ENCODE assay signal across 10 cellular contexts in the genomic region with DNA sequence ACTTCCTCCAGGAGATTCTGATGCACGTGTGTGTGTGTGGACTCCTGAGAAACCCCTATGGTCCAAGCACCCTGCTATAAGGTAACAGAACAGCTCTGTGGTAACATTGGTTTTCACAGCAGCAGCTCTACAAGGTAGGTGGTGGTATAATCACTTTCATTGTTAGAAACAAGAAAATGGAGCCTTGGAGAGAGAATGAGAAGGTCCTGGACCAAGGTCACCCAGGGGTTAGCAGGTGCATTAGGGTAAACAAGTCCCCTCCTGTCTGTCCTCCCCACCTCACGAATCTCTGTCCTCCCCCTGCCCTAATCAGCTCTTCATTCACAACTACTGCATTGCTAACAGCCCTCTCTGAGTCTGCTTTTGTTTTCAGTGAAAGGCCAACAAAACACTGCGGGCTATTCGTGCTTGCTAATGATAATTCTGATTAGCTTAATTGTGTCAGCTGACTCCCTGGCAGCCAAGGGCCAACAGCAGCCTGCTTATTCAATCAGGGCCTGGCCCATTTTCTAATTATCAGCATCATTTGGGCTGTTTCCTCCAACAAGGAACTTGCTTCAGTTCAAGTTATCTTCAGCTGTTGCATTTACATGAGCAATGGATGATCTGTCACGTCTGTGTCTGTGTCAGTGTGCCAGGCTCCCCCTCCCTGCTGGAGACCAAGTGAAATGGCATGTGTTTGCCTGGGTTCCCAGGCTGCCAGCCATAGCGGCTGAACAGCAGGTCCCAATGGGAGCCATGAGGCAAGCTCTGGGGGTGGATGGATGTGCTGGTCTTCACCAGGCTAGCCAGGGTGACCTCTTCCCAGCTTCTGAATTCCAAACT. TPM values are rescaled to one million over a fixed set of nuclear protein-coding genes. Genes with fewer than 3 reads are reported as not detected.
DNase-seq lines count a peak whose midpoint lies in the region; ATAC-seq and TF ChIP-seq lines count a peak whose summit lies in the region.
"Had no signal": no experiment of that assay in that cellular context is flagged by ENCODE, and none has a peak within 500 bp of the region (broad histone marks: within the 10 kb centered on the region; RNA-seq: fewer than 3 reads in every experiment).

No MANE protein-coding gene starts in this region.

- no peaks in the 10 kb centered on the region for H3K9me2 ChIP-seq in PC-9 (ENCODE audit: insufficient read depth)

- H3K9me3 ChIP-seq in MG63 (no peaks in the 10 kb centered on the region), PC-9 (ENCODE audit: insufficient read depth, low read depth) (no peaks in the 10 kb centered on the region)
- H3K9me3 ChIP-seq: body of pancreas had no signal

- H3K36me3 ChIP-seq in MG63 = no peaks in the 10 kb centered on the region
- no peaks in the 10 kb centered on the region for H3K36me3 ChIP-seq in PC-9 (ENCODE audit: low read depth)

- no peak overlapping the region for H2AFZ ChIP-seq in PC-9

- no peaks in the 10 kb centered on the region for H3K4me1 ChIP-seq in PC-9 (replicated peaks; ENCODE audit: insufficient read depth)

- peaks cover 22% of the 10 kb centered on the region for H3K4me1 Mint-ChIP-seq in activated CD4-positive, alpha-beta memory T cell treated with anti-CD3 and anti-CD28 coated beads, Interleukin-2, amount 10 ng/mL, durations not matched to agents 7 days and 5 days
- H3K4me1 Mint-ChIP-seq in endothelial cell (ENCODE audit: unreplicated experiment) = peaks cover 4% of the 10 kb centered on the region

- CTCF ChIA-PET in PC-9 (lab: Charles Lee) = no interaction called here
- CTCF ChIA-PET in activated CD4-positive, alpha-beta memory T cell treated with anti-CD3 and anti-CD28 coated beads, Interleukin-2, amount 10 ng/mL, durations not matched to agents 7 days and 5 days (lab: Charles Lee) = interaction anchor here (1.1 to 1.3 kb wide), 2 partner anchors 21 to 176 kb away, joined by 4 read pairs; partner anchors contain the start of gene MOB3B

- no peaks in the 10 kb centered on the region for H3K9me3 Mint-ChIP-seq in activated CD4-positive, alpha-beta memory T cell treated with anti-CD3 and anti-CD28 coated beads, Interleukin-2, amount 10 ng/mL, durations not matched to agents 7 days and 5 days
- no peaks in the 10 kb centered on the region for H3K9me3 Mint-ChIP-seq in endothelial cell (ENCODE audit: unreplicated experiment)

- no peaks in the 10 kb centered on the region for H3K27me3 Mint-ChIP-seq in activated CD4-positive, alpha-beta memory T cell treated with anti-CD3 and anti-CD28 coated beads, Interleukin-2, amount 10 ng/mL, durations not matched to agents 7 days and 5 days
- no peaks in the 10 kb centered on the region for H3K27me3 Mint-ChIP-seq in endothelial cell (ENCODE audit: unreplicated experiment)

- POLR2A ChIA-PET in PC-9 (lab: Charles Lee; ENCODE audit: unreplicated experiment) = no interaction called here
- POLR2A ChIA-PET in activated CD4-positive, alpha-beta memory T cell treated with anti-CD3 and anti-CD28 coated beads, Interleukin-2, amount 10 ng/mL, durations not matched to agents 7 days and 5 days (lab: Charles Lee) = interaction anchor here (0.9 kb wide), 1 partner anchor 10 kb away, joined by 3 read pairs; no protein-coding TSS in a partner anchor

- no peak overlapping the region for H3K27ac Mint-ChIP-seq in activated CD4-positive, alpha-beta memory T cell treated with anti-CD3 and anti-CD28 coated beads, Interleukin-2, amount 10 ng/mL, durations not matched to agents 7 days and 5 days
- H3K27ac Mint-ChIP-seq in endothelial cell (ENCODE audit: unreplicated experiment) = no peak overlapping the region

- H3K4me3 ChIP-seq in MG63 = no peak overlapping the region
- no peak overlapping the region for H3K4me3 ChIP-seq in PC-9
- H3K4me3 ChIP-seq: body of pancreas had no signal

- H3K79me2 ChIP-seq in PC-9 (ENCODE audit: low read depth) = no peaks in the 10 kb centered on the region

- H3F3A ChIP-seq in PC-9 (ENCODE audit: insufficient read depth, low read depth) = no peaks in the 10 kb centered on the region

- BruUV-seq in PC-9 (replicated peaks; lab: Mats Ljungman, UMichigan) = no TSS peak

- no peaks in the 10 kb centered on the region for H3K36me3 Mint-ChIP-seq in activated CD4-positive, alpha-beta memory T cell treated with anti-CD3 and anti-CD28 coated beads, Interleukin-2, amount 10 ng/mL, durations not matched to agents 7 days and 5 days (ENCODE audit: low read depth)
- peaks cover under 1% of the 10 kb centered on the region for H3K36me3 Mint-ChIP-seq in endothelial cell (ENCODE audit: low read depth, unreplicated experiment)

- H3K4me3 Mint-ChIP-seq in activated CD4-positive, alpha-beta memory T cell treated with anti-CD3 and anti-CD28 coated beads, Interleukin-2, amount 10 ng/mL, durations not matched to agents 7 days and 5 days = no peak overlapping the region
- H3K4me3 Mint-ChIP-seq in endothelial cell (ENCODE audit: unreplicated experiment) = no peak overlapping the region

- H3K27ac ChIP-seq in PC-9 = no peak overlapping the region
- H3K27ac ChIP-seq: body of pancreas had no signal

- TF ChIP-seq CTCF in PC-9 (conservative IDR thresholded peaks at IDR 0.05) = no peak
- TF ChIP-seq CTCF in endothelial cell (IDR thresholded peaks at IDR 0.05; ENCODE audit: unreplicated experiment) = no peak

- intact Hi-C loops in PC-9 (cut with micrococcal nuclease; ENCODE audit: unreplicated experiment) = no loop called here

- ATAC-seq in GM18511 (IDR thresholded peaks at IDR 0.05; ENCODE audit: unreplicated experiment) = peak; percentile 91
- ATAC-seq in GM21786 (IDR thresholded peaks at IDR 0.05; ENCODE audit: unreplicated experiment) = peak; percentile 90
- ATAC-seq: body of pancreas had no signal

- no peaks in the 10 kb centered on the region for H4K20me1 ChIP-seq in PC-9 (ENCODE audit: insufficient read depth)

- H3K27me3 ChIP-seq in MG63 (no peaks in the 10 kb centered on the region), PC-9 (ENCODE audit: insufficient read depth, low read depth) (no peaks in the 10 kb centered on the region)
- H3K27me3 ChIP-seq: body of pancreas had no signal

- DNase-seq in MG63 (peak; percentile 10), iPS-NIHi7 (ENCODE audit: extremely low spot score) (peak; percentile 29), PC-9 (no peak), endothelial cell (ENCODE audit: low spot score) (no peak)
- DNase-seq in activated CD4-positive, alpha-beta T cell treated with anti-CD3 and anti-CD28 coated beads for 1 hour = no peak
- DNase-seq in activated CD4-positive, alpha-beta memory T cell treated with anti-CD3 and anti-CD28 coated beads, Interleukin-2, amount 10 ng/mL, durations not matched to agents 7 days and 5 days = no peak

- H3K4me2 ChIP-seq in PC-9 = no peak overlapping the region

RNA-seq across cellular contexts. Expression of gene EQTN, which starts 56.7 kb away (rescaled TPM):
- total RNA-seq in MG63 (2014; rRNA removed; shearing (Covaris generic); ENCODE audit: low replicate concordance) = not detected in 2 replicates
- not detected in 2 replicates for total RNA-seq in PC-9 (2021)
- not detected for total RNA-seq in activated CD4-positive, alpha-beta memory T cell treated with anti-CD3 and anti-CD28 coated beads, Interleukin-2, amount 10 ng/mL, durations not matched to agents 7 days and 5 days
- total RNA-seq in endothelial cell (ENCODE audit: unreplicated experiment) = not detected
- total RNA-seq: body of pancreas, skeletal muscle tissue had no signal

Comparison
In these comparisons a context has a peak if more than half of its experiments do, and no peak if none do; other contexts are left out.
1. DNase-seq: peak in MG63 (single experiment) and iPS-NIHi7 (single experiment); none in PC-9 (0 of 2), activated CD4-positive, alpha-beta T cell treated with anti-CD3 and anti-CD28 coated beads for 1 hour (single experiment), activated CD4-positive, alpha-beta memory T cell treated with anti-CD3 and anti-CD28 coated beads, Interleukin-2, amount 10 ng/mL, durations not matched to agents 7 days and 5 days (single experiment) and endothelial cell (single experiment).